ENCODE assay signal across 9 cellular contexts in the genomic region with DNA sequence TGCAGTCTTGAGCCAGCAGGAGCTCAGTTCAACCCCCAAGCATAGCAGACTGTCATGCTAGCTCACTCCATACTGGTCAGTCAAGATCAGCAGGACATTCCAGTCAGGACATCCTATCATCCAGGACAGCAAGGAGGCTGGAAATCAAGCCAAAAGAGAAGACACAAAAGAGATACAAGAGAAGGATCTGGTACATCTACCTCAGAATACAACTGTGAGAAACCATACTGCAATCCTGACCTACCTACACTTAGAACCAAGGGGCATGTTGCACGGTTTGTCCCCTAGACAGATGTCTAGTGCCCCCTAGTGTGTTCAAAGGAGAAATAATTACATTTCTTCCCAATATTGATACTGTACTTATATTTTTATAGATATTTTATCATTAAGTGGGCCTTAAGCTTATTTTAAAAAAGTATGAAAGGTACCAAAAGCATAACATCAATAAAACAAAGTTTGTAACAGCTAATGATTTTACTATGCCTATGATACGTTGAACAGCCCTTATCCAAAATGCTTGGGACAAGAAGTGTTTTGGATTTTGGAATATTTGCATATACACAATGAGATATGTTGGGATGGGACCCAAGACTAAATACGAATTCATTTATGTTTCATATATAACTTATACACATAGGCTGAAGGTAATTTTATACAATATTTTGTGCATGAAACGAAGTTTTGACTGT. TPM values are rescaled to one million over a fixed set of nuclear protein-coding genes. Genes with fewer than 3 reads are reported as not detected.
A peak's percentile ranks its signal among the peaks of the same experiment; 100 is the strongest.
DNase-seq lines count a peak whose midpoint lies in the region; ATAC-seq, FAIRE-seq and TF ChIP-seq lines count a peak whose summit lies in the region.
"Had no signal": no experiment of that assay in that cellular context is flagged by ENCODE, and none has a peak within 500 bp of the region (broad histone marks: within the 10 kb centered on the region; RNA-seq: fewer than 3 reads in every experiment).

No MANE protein-coding gene starts in this region.

- no peak for DNase-seq in D721Med (ENCODE audit: insufficient read length, low spot score)
- DNase-seq in H9, result no peak
- peak; percentile 38 for DNase-seq in OCI-M1 (lab: John Stamatoyannopoulos, UW)
- DNase-seq in endothelial cell (ENCODE audit: low spot score), result no peak
- peak; percentile 12 for DNase-seq in nephron progenitor cell
- no peak for DNase-seq in aorta
- DNase-seq in 8988T, result no peak

- no peaks in the 10 kb centered on the region for H3K4me1 Mint-ChIP-seq in H9
- peaks cover 2% of the 10 kb centered on the region for H3K4me1 Mint-ChIP-seq in endothelial cell (ENCODE audit: unreplicated experiment)
- H3K4me1 Mint-ChIP-seq in nephron progenitor cell, result peaks cover 5% of the 10 kb centered on the region

- H4K8ac ChIP-seq in H9 (replicated peaks; ENCODE audit: insufficient read length, low read depth, low read length), result no peak overlapping the region

- H2BK12ac ChIP-seq in H9 (ENCODE audit: insufficient read length, low read depth, low read length), result no peak overlapping the region

- H3K79me1 ChIP-seq in H9 (ENCODE audit: insufficient read depth, low read depth, low read length, poor library complexity, severe bottlenecking), result no peaks in the 10 kb centered on the region

- ATAC-seq in GM21529 (IDR thresholded peaks at IDR 0.05; ENCODE audit: unreplicated experiment) (no peak), aorta (ENCODE audit: low FRiP score) (no peak)

- no peak overlapping the region for H4K5ac ChIP-seq in H9 (ENCODE audit: insufficient read length, low read depth, low read length)

- H3K9me3 ChIP-seq in H9 (ENCODE audit: control insufficient read depth, low read depth, low read length) (no peaks in the 10 kb centered on the region), aorta (ENCODE audit: control insufficient read depth, low read length) (no peaks in the 10 kb centered on the region)
- H3K9me3 ChIP-seq: neutrophil had no signal

- H3K27ac Mint-ChIP-seq in H9 (no peak overlapping the region), endothelial cell (ENCODE audit: unreplicated experiment) (no peak overlapping the region), nephron progenitor cell (no peak overlapping the region)

- no peak overlapping the region for H3K23ac ChIP-seq in H9 (ENCODE audit: insufficient read length, low read depth, low read length)

- H3K27me3 ChIP-seq in H9 (ENCODE audit: insufficient read depth, low read length) (no peaks in the 10 kb centered on the region), aorta (ENCODE audit: control insufficient read depth in 1 of 2, insufficient read depth in 2 of 2, low read length in 1 of 2) (no peaks in the 10 kb centered on the region)
- H3K27me3 ChIP-seq: neutrophil had no signal

- H3K4me2 ChIP-seq in H9 (ENCODE audit: insufficient read depth, insufficient read length, low read length), result no peak overlapping the region

- no peak overlapping the region for H4K91ac ChIP-seq in H9 (ENCODE audit: insufficient read length, low read depth, low read length)

- H2BK15ac ChIP-seq in H9 (ENCODE audit: low read depth, low read length), result no peak overlapping the region

- FAIRE-seq in D721Med (lab: Jason Lieb, UNC), result no peak

- no peaks in the 10 kb centered on the region for H3K27me3 Mint-ChIP-seq in H9 (ENCODE audit: low read depth)
- peaks cover 3% of the 10 kb centered on the region for H3K27me3 Mint-ChIP-seq in endothelial cell (ENCODE audit: unreplicated experiment)
- H3K27me3 Mint-ChIP-seq in nephron progenitor cell (ENCODE audit: low read depth, poor library complexity), result no peaks in the 10 kb centered on the region

- no peak overlapping the region for H2AK5ac ChIP-seq in H9 (ENCODE audit: insufficient read length, low read length)

- no peak overlapping the region for H3T11ph ChIP-seq in H9 (ENCODE audit: low read length)

- H3K9me3 Mint-ChIP-seq in H9, result no peaks in the 10 kb centered on the region
- no peaks in the 10 kb centered on the region for H3K9me3 Mint-ChIP-seq in endothelial cell (ENCODE audit: unreplicated experiment)
- H3K9me3 Mint-ChIP-seq in nephron progenitor cell, result no peaks in the 10 kb centered on the region

- no peaks in the 10 kb centered on the region for H3K23me2 ChIP-seq in H9 (ENCODE audit: insufficient read length, low read depth, low read length, poor library complexity, severe bottlenecking)

- H3K4me1 ChIP-seq in H9 (ENCODE audit: insufficient read depth, low read length) (no peaks in the 10 kb centered on the region), aorta (ENCODE audit: control insufficient read depth in 1 of 2, insufficient read depth in 2 of 2, low read length in 2 of 2) (no peaks in the 10 kb centered on the region)

- no peak overlapping the region for H3K14ac ChIP-seq in H9 (ENCODE audit: insufficient read depth, low read length)

- no peak overlapping the region for H3K4ac ChIP-seq in H9 (ENCODE audit: low read depth, low read length)

- H3K27ac ChIP-seq in H9 (ENCODE audit: insufficient read length, low read depth, low read length) (no peak overlapping the region), aorta (ENCODE audit: low read depth in 1 of 2, low read length in 2 of 2) (no peak overlapping the region)
- H3K27ac ChIP-seq: neutrophil had no signal

- H4K20me1 ChIP-seq in H9 (ENCODE audit: control insufficient read depth, insufficient read depth, insufficient read length), result no peaks in the 10 kb centered on the region

- no peak overlapping the region for H3K18ac ChIP-seq in H9 (ENCODE audit: insufficient read length, low read depth, low read length)

- no peak overlapping the region for H3K9ac ChIP-seq in H9 (ENCODE audit: extremely low read depth, insufficient read length, low read length)

- H2BK120ac ChIP-seq in H9 (ENCODE audit: low read depth, low read length, poor library complexity, severe bottlenecking), result no peak overlapping the region

- TF ChIP-seq CTCF in D721Med (IDR thresholded peaks at IDR 0.05; ENCODE audit: insufficient read depth, missing control alignments) (peak; percentile 68), H9 (conservative IDR thresholded peaks at IDR 0.05) (peak; percentile 78), endothelial cell (IDR thresholded peaks at IDR 0.05; ENCODE audit: unreplicated experiment) (peak; percentile 69), nephron progenitor cell (IDR thresholded peaks at IDR 0.05) (peak; percentile 80)

- no peak overlapping the region for H2BK5ac ChIP-seq in H9 (ENCODE audit: insufficient read length, low read length)

- H3K4me3 Mint-ChIP-seq in H9, result no peak overlapping the region
- H3K4me3 Mint-ChIP-seq in endothelial cell (ENCODE audit: unreplicated experiment), result no peak overlapping the region
- no peak overlapping the region for H3K4me3 Mint-ChIP-seq in nephron progenitor cell

- no peak overlapping the region for H3K4me3 ChIP-seq in aorta (ENCODE audit: low read length in 2 of 2)

- peaks cover 7% of the 10 kb centered on the region in 2 donors for H3K36me3 ChIP-seq in aorta (ENCODE audit: control insufficient read depth in 1 of 2, insufficient read depth in 2 of 2, low read length in 1 of 2)

- intact Hi-C loops in aorta (cut with DNase I), result loop anchor here (2.0 to 10.0 kb wide), 2 partner anchors 105 to 107 kb away; no protein-coding TSS in a partner anchor

- H2AFZ ChIP-seq in H9 (ENCODE audit: low read length), result no peak overlapping the region

- no peak overlapping the region for H3K56ac ChIP-seq in H9 (ENCODE audit: insufficient read length, low read depth, low read length)

- no peak overlapping the region for H2BK20ac ChIP-seq in H9 (ENCODE audit: low read depth, low read length, poor library complexity, severe bottlenecking)

- no peaks in the 10 kb centered on the region for H3K79me2 ChIP-seq in H9 (ENCODE audit: insufficient read depth, low read length)

- peaks cover 0 to 4% (median 3%) of the 10 kb centered on the region in 3 experiments; a peak in 2 of 7 replicates for H3K36me3 Mint-ChIP-seq in H9 (ENCODE audit: insufficient read depth in 1 of 3, low read depth in 3 of 3)
- H3K36me3 Mint-ChIP-seq in endothelial cell (ENCODE audit: low read depth, unreplicated experiment), result no peaks in the 10 kb centered on the region
- no peaks in the 10 kb centered on the region for H3K36me3 Mint-ChIP-seq in nephron progenitor cell (ENCODE audit: low read depth)

- no CpG with 5 or more reads among the region's 4 CpGs for WGBS in H9 (ENCODE audit: extremely low coverage, insufficient read length, low lambda C conversion rate)
- WGBS in aorta, 2 donors, result 65 to 66% methylated on average over 4 of the region's 4 CpGs

RNA-seq across cellular contexts. Expression of a gene that starts 26.7 kb away (rescaled TPM):
- total RNA-seq in H9 (2021) (18.2 and 19.5 TPM in 2 replicates), endothelial cell (ENCODE audit: unreplicated experiment) (25.8 TPM), aorta (10 to 100 TPM; 36.2 to 48.4 TPM)
- 10 to 100 TPM in 1 of 2 donors, 1 to 10 TPM in 1; 8.5 to 16.0 TPM for polyA plus RNA-seq in aorta

Comparison
In these comparisons a context has a peak if more than half of its experiments do, and no peak if none do; other contexts are left out.
1. DNase-seq: peak in OCI-M1 (single experiment) and nephron progenitor cell (single experiment); none in D721Med (single experiment), H9 (single experiment), endothelial cell (single experiment), aorta (0 of 2) and 8988T (single experiment).
2. Peak in every context shown above with its lines, with median percentiles within 50 percentile points of each other: CTCF ChIP-seq.